8 cellular contexts compared by ENCODE assay signal in the genomic region with DNA sequence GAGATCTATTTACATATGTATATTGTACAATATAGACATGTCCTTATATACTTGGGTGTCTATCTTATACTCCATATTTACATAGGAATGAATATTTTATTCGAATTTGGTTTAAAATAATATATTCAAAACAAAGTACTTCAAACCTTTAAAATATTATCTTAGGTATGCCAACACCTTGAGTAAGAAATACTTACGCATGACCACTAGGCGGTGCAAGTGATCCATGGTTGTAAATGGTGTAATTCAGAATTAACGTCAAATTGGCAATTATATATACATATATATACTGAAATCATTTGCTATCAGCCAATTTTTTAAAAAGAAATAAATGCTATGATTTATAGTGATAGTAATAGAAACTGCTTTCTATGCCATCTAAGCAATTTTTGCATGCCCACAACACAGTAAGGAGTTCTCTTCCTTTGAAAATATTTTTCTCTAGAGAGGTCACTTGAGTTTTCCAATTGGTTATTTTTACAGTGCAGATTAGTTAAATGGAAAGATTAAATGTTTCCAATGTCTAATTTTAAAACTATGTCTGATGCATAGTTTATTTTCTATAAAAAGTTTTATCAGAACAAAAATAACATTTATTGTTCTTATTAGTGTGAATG. TPM values are rescaled to one million over a fixed set of nuclear protein-coding genes. Genes with fewer than 3 reads are reported as not detected.
DNase-seq lines count a peak whose midpoint lies in the region; ATAC-seq, FAIRE-seq and TF ChIP-seq lines count a peak whose summit lies in the region.

No MANE protein-coding gene starts in this region.

- H3K36me3 ChIP-seq in endodermal cell (ENCODE audit: control insufficient read depth, insufficient read depth, low read length) (no peaks in the 10 kb centered on the region), pancreas (no peaks in the 10 kb centered on the region)

- no peaks in the 10 kb centered on the region for H3K27me3 Mint-ChIP-seq in activated CD4-positive, alpha-beta T cell treated with anti-CD3 and anti-CD28 coated beads for 36 hours
- H3K27me3 Mint-ChIP-seq in endodermal cell (ENCODE audit: insufficient read depth) = no peaks in the 10 kb centered on the region

- intact Hi-C loops in activated CD4-positive, alpha-beta T cell treated with anti-CD3 and anti-CD28 coated beads for 36 hours (cut with DNase I, micrococcal nuclease) = loop anchor here (1.0 to 10.0 kb wide), 4 partner anchors 383 to 562 kb away; no protein-coding TSS in a partner anchor
- intact Hi-C loops in pancreas (cut with DNase I) = no loop called here

- H3K4me1 ChIP-seq in endodermal cell (ENCODE audit: control insufficient read depth, insufficient read depth, low read length) = no peaks in the 10 kb centered on the region
- H3K4me1 ChIP-seq in pancreas = peaks cover 0 to 8% (median 0%) of the 10 kb centered on the region in 3 donors

- H3K27ac Mint-ChIP-seq in activated CD4-positive, alpha-beta T cell treated with anti-CD3 and anti-CD28 coated beads for 36 hours = no peak overlapping the region
- H3K27ac Mint-ChIP-seq in endodermal cell = no peak overlapping the region

- FAIRE-seq in pancreas (lab: Jason Lieb, UNC) = peak; percentile 87

- no peak overlapping the region for H3K4me3 Mint-ChIP-seq in activated CD4-positive, alpha-beta T cell treated with anti-CD3 and anti-CD28 coated beads for 36 hours
- H3K4me3 Mint-ChIP-seq in endodermal cell = no peak overlapping the region

- peak; percentile 41 for ATAC-seq in GM21381 (IDR thresholded peaks at IDR 0.05; ENCODE audit: unreplicated experiment)
- ATAC-seq in activated CD4-positive, alpha-beta T cell treated with anti-CD3 and anti-CD28 coated beads for 36 hours = no peak
- peak in 3 of 4 donors; percentile 60 to 75 (median 72) for ATAC-seq in pancreas
- ATAC-seq in GM18505 (IDR thresholded peaks at IDR 0.05; ENCODE audit: unreplicated experiment) = no peak
- ATAC-seq in HG03196 (IDR thresholded peaks at IDR 0.05; ENCODE audit: unreplicated experiment) = no peak

- TF ChIP-seq POLR2A in GM18505 (IDR thresholded peaks at IDR 0.05; ENCODE audit: borderline replicate concordance, extremely low read depth, insufficient read depth, insufficient read length) = no peak

- H3K27me3 ChIP-seq in endodermal cell (ENCODE audit: control insufficient read depth, insufficient read depth, low read length, poor library complexity, severe bottlenecking) (no peaks in the 10 kb centered on the region), pancreas (no peaks in the 10 kb centered on the region)

- no peaks in the 10 kb centered on the region for H3K36me3 Mint-ChIP-seq in activated CD4-positive, alpha-beta T cell treated with anti-CD3 and anti-CD28 coated beads for 36 hours (ENCODE audit: low read depth)
- H3K36me3 Mint-ChIP-seq in endodermal cell (ENCODE audit: low read depth) = no peaks in the 10 kb centered on the region

- POLR2A ChIA-PET in activated CD4-positive, alpha-beta T cell treated with anti-CD3 and anti-CD28 coated beads for 36 hours (lab: Charles Lee) = no interaction called here

- H3K4me3 ChIP-seq in endodermal cell (ENCODE audit: low read length) = no peak overlapping the region
- no peak overlapping the region for H3K4me3 ChIP-seq in pancreas

- 0% methylated on average over 1 of the region's 4 CpGs; no CpG with 5 or more reads in 1 of the 2 experiments for WGBS in endodermal cell (ENCODE audit: insufficient coverage in 1 of 2, insufficient read length in 1 of 2), 2 experiments
- 1 to 2% methylated on average over 4 of the region's 4 CpGs for WGBS in pancreas, 2 donors

- no peaks in the 10 kb centered on the region for H3K9me3 Mint-ChIP-seq in activated CD4-positive, alpha-beta T cell treated with anti-CD3 and anti-CD28 coated beads for 36 hours (ENCODE audit: low read depth)
- H3K9me3 Mint-ChIP-seq in endodermal cell = no peaks in the 10 kb centered on the region

- CTCF ChIA-PET in activated CD4-positive, alpha-beta T cell treated with anti-CD3 and anti-CD28 coated beads for 36 hours (lab: Charles Lee) = interaction anchor here (0.7 to 1.7 kb wide), 2 partner anchors 14 to 20 kb away, joined by 3 read pairs; no protein-coding TSS in a partner anchor

- peak; percentile 6 for DNase-seq in COLO829 (ENCODE audit: low spot score)
- DNase-seq in NCI-H2029 treated with DMSO at 0.1 percent for 48 hours (lab: John Stamatoyannopoulos, UW) = peak; percentile 4
- peak; percentile 79 for DNase-seq in activated CD4-positive, alpha-beta T cell treated with anti-CD3 and anti-CD28 coated beads for 36 hours
- peak; percentile 71 for DNase-seq in endodermal cell
- DNase-seq in pancreas = peak in 4 of 6 donors; percentile 14 to 45 (median 22)

- H3K9me3 ChIP-seq in endodermal cell (ENCODE audit: control insufficient read depth, low read length) = no peaks in the 10 kb centered on the region
- H3K9me3 ChIP-seq in pancreas = no peaks in the 10 kb centered on the region

- no peak overlapping the region for H3K27ac ChIP-seq in endodermal cell (ENCODE audit: low read depth, low read length)
- H3K27ac ChIP-seq in pancreas = no peak overlapping the region

- TF ChIP-seq CTCF in endodermal cell (conservative IDR thresholded peaks at IDR 0.05) = peak; percentile 94
- peak; percentile 16 to 64 (median 61) for TF ChIP-seq CTCF in pancreas (IDR thresholded peaks at IDR 0.05)

- H3K4me1 Mint-ChIP-seq in activated CD4-positive, alpha-beta T cell treated with anti-CD3 and anti-CD28 coated beads for 36 hours = peaks cover 10% of the 10 kb centered on the region
- H3K4me1 Mint-ChIP-seq in endodermal cell = peaks cover 1% of the 10 kb centered on the region

- H3K9ac ChIP-seq in endodermal cell (ENCODE audit: extremely low read depth, low read length, poor library complexity, severe bottlenecking) = no peak overlapping the region

RNA-seq across cellular contexts. Expression of a gene that starts 37.5 kb away (rescaled TPM):
- total RNA-seq in activated CD4-positive, alpha-beta T cell treated with anti-CD3 and anti-CD28 coated beads for 36 hours = 10 to 100 TPM; 10.1 to 10.8 TPM
- total RNA-seq in endodermal cell (10 to 100 TPM; 27.8 to 38.2 TPM), pancreas (10 to 100 TPM in 5 of 6 donors, 1 to 10 TPM in 1; 9.7 to 21.9 (median 11.6) TPM)
- polyA plus RNA-seq in endodermal cell (2013, experiment 1 of 2) = 38.1 TPM
- polyA plus RNA-seq in endodermal cell (2013, experiment 2 of 2) = 33.2 TPM
- 10 to 100 TPM; 11.1 to 25.7 TPM for polyA plus RNA-seq in pancreas

Comparison
In these comparisons a context has a peak if more than half of its experiments do, and no peak if none do; other contexts are left out.
1. DNase-seq: peak in every context shown above with its lines; median percentile 79 in activated CD4-positive, alpha-beta T cell treated with anti-CD3 and anti-CD28 coated beads for 36 hours; 71 in endodermal cell; 22 in pancreas; 6 in COLO829; 4 in NCI-H2029 treated with DMSO at 0.1 percent for 48 hours.
2. ATAC-seq: peak in GM21381 (single experiment) and pancreas (3 of 4); none in activated CD4-positive, alpha-beta T cell treated with anti-CD3 and anti-CD28 coated beads for 36 hours (single experiment), GM18505 (single experiment) and HG03196 (single experiment).
3. intact Hi-C loops: an anchor here in activated CD4-positive, alpha-beta T cell treated with anti-CD3 and anti-CD28 coated beads for 36 hours (1.0 to 10.0 kb wide); none called in pancreas.